1 cellular context compared by ENCODE assay signal in the genomic region with DNA sequence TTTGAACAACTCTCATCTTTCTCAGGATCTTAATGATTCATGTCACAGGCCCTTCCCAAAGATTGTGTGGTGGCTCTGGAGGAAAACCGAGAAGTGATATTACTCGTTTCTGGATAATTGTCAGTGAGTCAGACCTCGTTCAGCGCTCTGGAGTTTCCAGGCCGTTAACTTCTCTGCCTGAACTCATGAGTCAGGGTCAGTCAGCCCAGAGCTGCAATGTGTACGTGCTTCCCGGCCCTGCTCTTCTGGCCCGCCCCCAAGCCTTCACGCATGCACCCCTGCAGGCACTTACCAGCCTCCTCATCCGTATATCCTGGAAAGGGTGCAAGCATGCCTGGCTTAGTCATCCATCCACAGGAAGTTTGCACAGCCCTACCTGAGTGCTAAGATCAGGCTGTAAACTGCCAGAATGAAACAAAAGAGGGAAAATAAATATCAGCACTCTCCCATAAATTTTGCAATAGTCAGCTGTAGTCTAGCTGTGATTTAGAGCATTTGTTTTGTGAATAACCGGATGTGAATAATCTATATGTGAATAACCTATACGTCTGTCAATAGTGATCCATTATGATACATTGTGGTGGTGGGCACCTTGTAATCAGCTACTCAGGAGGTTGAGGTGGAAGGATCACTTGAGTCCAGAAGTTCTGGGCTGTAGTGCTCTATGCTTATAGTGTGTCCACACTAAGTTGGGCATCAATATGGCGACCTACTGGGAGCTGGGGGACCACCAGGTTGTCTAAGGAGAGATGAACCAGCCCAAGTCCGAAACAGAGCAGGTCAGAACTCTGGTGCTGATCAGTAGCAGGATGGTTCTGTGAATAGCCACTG.
TF ChIP-seq lines count a peak whose summit lies in the region.

No MANE protein-coding gene starts in this region.

TF ChIP-seq in HEK293, 187 proteins besides CTCF, POLR2A, EP300 and RAD21 (continued from another document):
- TF ChIP-seq ZNF692 (tag by site-specific recombination; IDR thresholded peaks at IDR 0.05): 0 out of 2 replicates have a peak, but pooled peaks have one; percentile 39
- 0 out of 2 replicates have a peak, but pooled peaks have one; percentile 57 for TF ChIP-seq ZNF2 (tag by site-specific recombination; IDR thresholded peaks at IDR 0.05)
- peak; percentile 80 for TF ChIP-seq GLIS1 (tag by site-specific recombination; IDR thresholded peaks at IDR 0.05)
- TF ChIP-seq, protein P1, sequence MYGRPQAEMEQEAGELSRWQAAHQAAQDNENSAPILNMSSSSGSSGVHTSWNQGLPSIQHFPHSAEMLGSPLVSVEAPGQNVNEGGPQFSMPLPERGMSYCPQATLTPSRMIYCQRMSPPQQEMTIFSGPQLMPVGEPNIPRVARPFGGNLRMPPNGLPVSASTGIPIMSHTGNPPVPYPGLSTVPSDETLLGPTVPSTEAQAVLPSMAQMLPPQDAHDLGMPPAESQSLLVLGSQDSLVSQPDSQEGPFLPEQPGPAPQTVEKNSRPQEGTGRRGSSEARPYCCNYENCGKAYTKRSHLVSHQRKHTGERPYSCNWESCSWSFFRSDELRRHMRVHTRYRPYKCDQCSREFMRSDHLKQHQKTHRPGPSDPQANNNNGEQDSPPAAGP (tag by site-specific recombination; IDR thresholded peaks at IDR 0.05): peak; percentile 77
TF ChIP-seq in HEK293: peak in this region for 38.
